ENCODE assay signal across 8 cellular contexts in the genomic region with DNA sequence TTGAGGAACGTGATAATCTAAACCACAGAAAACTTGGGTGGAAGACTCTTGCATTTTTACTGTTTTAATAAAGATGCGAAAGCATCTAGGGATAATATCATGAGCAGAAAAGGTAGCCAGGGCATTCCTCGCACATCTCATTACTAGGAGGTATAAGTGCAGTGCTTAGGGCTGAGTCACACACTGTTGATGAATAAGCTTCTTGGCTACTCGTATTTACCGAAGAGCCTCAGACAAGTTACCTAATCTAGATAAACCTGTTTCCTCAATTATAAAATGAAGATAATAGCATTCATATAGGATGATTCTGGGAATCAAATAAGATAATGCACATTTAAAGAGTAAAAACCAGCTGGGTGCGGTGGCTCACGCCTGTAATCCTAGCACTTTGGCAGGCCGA. TPM values are rescaled to one million over a fixed set of nuclear protein-coding genes. Genes with fewer than 3 reads are reported as not detected.
DNase-seq lines count a peak whose midpoint lies in the region; ATAC-seq and TF ChIP-seq lines count a peak whose summit lies in the region.

No MANE protein-coding gene starts in this region.

- H3K27ac ChIP-seq in 22Rv1 = 0 out of 2 replicates have a peak overlapping the region, but pooled peaks have one; percentile 10
- peak overlapping the region; percentile 67 for H3K27ac ChIP-seq in VCaP

- intact Hi-C loops in cardiac septum (cut with DNase I) = no loop called here

- H3K9me3 Mint-ChIP-seq in glutamatergic neuron (ENCODE audit: unreplicated experiment) = peaks cover 4% of the 10 kb centered on the region

- TF ChIP-seq CTCF in 22Rv1 (IDR thresholded peaks at IDR 0.05) = no peak
- no peak for TF ChIP-seq CTCF in VCaP (conservative IDR thresholded peaks at IDR 0.05)
- TF ChIP-seq CTCF in glutamatergic neuron (IDR thresholded peaks at IDR 0.05; ENCODE audit: partially characterized antibody, unreplicated experiment) = no peak

- H3K9ac ChIP-seq in ES-I3 (ENCODE audit: low read depth, low read length) = peak overlapping the region; percentile 56; the same call in 1 of the 2 replicates

- no peaks in the 10 kb centered on the region for H3K4me1 Mint-ChIP-seq in glutamatergic neuron (ENCODE audit: low read depth, unreplicated experiment)

- no peaks in the 10 kb centered on the region for H3K9me3 ChIP-seq in ES-I3 (ENCODE audit: control insufficient read depth, insufficient read depth, low read length)

- ATAC-seq in HG03354 (IDR thresholded peaks at IDR 0.05; ENCODE audit: poor library complexity, severe bottlenecking, unreplicated experiment) = no peak

- no peak for DNase-seq in glutamatergic neuron
- no peak for DNase-seq in NCI-H510A treated with DMSO at 0.1 percent for 48 hours (lab: John Stamatoyannopoulos, UW)
- DNase-seq in cardiac septum (ENCODE audit: low spot score) = no peak
- DNase-seq in NCI-H187 (lab: John Stamatoyannopoulos, UW) = no peak

- H3K4me1 ChIP-seq in ES-I3 (ENCODE audit: insufficient read depth, low read length) = peaks cover 2% of the 10 kb centered on the region; the same call in 1 of the 2 replicates

- peaks cover 7% of the 10 kb centered on the region for H3K36me3 ChIP-seq in ES-I3 (ENCODE audit: insufficient read depth, low read length)

- H3K27ac Mint-ChIP-seq in glutamatergic neuron (ENCODE audit: unreplicated experiment) = no peak overlapping the region

- peak overlapping the region; percentile 94 for H3K4me3 Mint-ChIP-seq in glutamatergic neuron (ENCODE audit: unreplicated experiment)

- no peaks in the 10 kb centered on the region for H3K36me3 Mint-ChIP-seq in glutamatergic neuron (ENCODE audit: unreplicated experiment)

- peaks cover 2% of the 10 kb centered on the region for H3K27me3 Mint-ChIP-seq in glutamatergic neuron (ENCODE audit: unreplicated experiment)

RNA-seq across cellular contexts. Expression of a gene that starts 0.8 kb away (rescaled TPM):
- total RNA-seq in glutamatergic neuron (ENCODE audit: unreplicated experiment) = 1.8 TPM
- total RNA-seq in cardiac septum = 0.05 TPM

RNA-seq across cellular contexts. Expression of a gene that starts 19.9 kb away (rescaled TPM):
- total RNA-seq in glutamatergic neuron (ENCODE audit: unreplicated experiment) (56.9 TPM), cardiac septum (24.1 TPM)

RNA-seq across cellular contexts. Expression of a gene that starts 20.1 kb away (rescaled TPM):
- total RNA-seq in glutamatergic neuron (ENCODE audit: unreplicated experiment) (25.3 TPM), cardiac septum (40.5 TPM)
